In the genomic region with DNA sequence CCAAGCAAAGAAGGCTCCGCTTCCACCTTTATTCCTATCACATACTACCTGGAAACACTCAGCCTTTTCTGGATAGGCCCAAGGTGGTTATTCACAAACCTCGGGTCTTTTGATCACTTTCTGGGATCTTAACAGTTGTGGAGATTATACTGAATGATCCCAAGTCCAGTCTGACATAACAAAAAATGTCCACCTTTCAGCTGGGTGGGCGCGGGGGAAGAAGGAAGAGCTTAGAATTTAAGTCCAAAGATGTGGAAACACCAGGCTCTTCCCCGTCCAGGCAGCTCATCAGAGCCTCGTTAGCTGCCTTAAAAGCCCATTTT, we compare ENCODE assay signal across 8 cellular contexts. TPM values are rescaled to one million over a fixed set of nuclear protein-coding genes. Genes with fewer than 3 reads are reported as not detected.
DNase-seq lines count a peak whose midpoint lies in the region; ATAC-seq and TF ChIP-seq lines count a peak whose summit lies in the region.

No MANE protein-coding gene starts in this region.

- H4K5ac ChIP-seq in IMR-90 (ENCODE audit: low read depth, low read length) = peak overlapping the region; percentile 90

- no peak for TF ChIP-seq POLR2A in IMR-90 (IDR thresholded peaks at IDR 0.05; ENCODE audit: low read depth, low read length)

- intact Hi-C loops in IMR-90 (cut with micrococcal nuclease) = loop anchor here (5.0 kb wide), 1 partner anchor 120 kb away; no protein-coding TSS in a partner anchor

- peak overlapping the region; percentile 99 for H2AFZ ChIP-seq in IMR-90 (replicated peaks; ENCODE audit: low read length, poor library complexity)

- H3K36me3 Mint-ChIP-seq in central memory CD8-positive, alpha-beta T cell (ENCODE audit: insufficient read depth) = peaks cover 7% of the 10 kb centered on the region
- H3K36me3 Mint-ChIP-seq in naive thymus-derived CD8-positive, alpha-beta T cell = no peaks in the 10 kb centered on the region

- H3K9me1 ChIP-seq in IMR-90 (ENCODE audit: insufficient read depth, low read length) = no peaks in the 10 kb centered on the region; the same call in 1 of the 2 replicates

- peak overlapping the region; percentile 89 for H3K27ac ChIP-seq in IMR-90 (ENCODE audit: insufficient read depth, low read length)

- no TSS peak for BruUV-seq in IMR-90 (replicated peaks; lab: Mats Ljungman, UMichigan)

- no CpG with 5 or more reads among the region's 6 CpGs for WGBS in IMR-90 (ENCODE audit: extremely low coverage in 2 of 2, insufficient read length in 1 of 2), 2 experiments

- no peak for DNase-seq in BJ (ENCODE audit: low read depth)
- no peak for DNase-seq in IMR-90
- DNase-seq in central memory CD8-positive, alpha-beta T cell (ENCODE audit: low spot score in 2 of 2) = no peak
- no peak for DNase-seq in naive thymus-derived CD8-positive, alpha-beta T cell
- no peak for DNase-seq in retina
- DNase-seq in epidermal melanocyte (ENCODE audit: insufficient read length, low spot score) = no peak
- DNase-seq in NK-92 (lab: John Stamatoyannopoulos, UW; ENCODE audit: unreplicated experiment) = no peak

- peak overlapping the region; percentile 11; the same call in 1 of the 2 replicates for H2BK120ac ChIP-seq in IMR-90 (ENCODE audit: low read depth, low read length)

- dilution Hi-C loops in IMR-90 (cut with HindIII; ENCODE audit: low sequenced_read_pairs, unreplicated experiment) = no loop called here

- no peaks in the 10 kb centered on the region for H3K27me3 ChIP-seq in BJ (ENCODE audit: control insufficient read depth, insufficient read depth, low read length)
- H3K27me3 ChIP-seq in IMR-90 (ENCODE audit: control insufficient read depth, insufficient read depth, low read length) = peaks cover 5% of the 10 kb centered on the region; the same call in 1 of the 2 replicates

- H3K23ac ChIP-seq in IMR-90 (ENCODE audit: low read depth, low read length) = peak overlapping the region; percentile 19; the same call in 1 of the 2 replicates

- peak overlapping the region; percentile 85 for H2BK5ac ChIP-seq in IMR-90 (ENCODE audit: low read depth, low read length, poor library complexity, severe bottlenecking)

- in situ Hi-C loops in IMR-90 (cut with MboI; ENCODE audit: low sequenced_read_pairs) = loop anchor here (25.0 kb wide), 1 partner anchor 785 kb away; no protein-coding TSS in a partner anchor

- peak overlapping the region; percentile 76; the same call in 1 of the 2 replicates for H3K56ac ChIP-seq in IMR-90 (ENCODE audit: extremely low read depth, insufficient read depth, low read length)

- TF ChIP-seq RAD21 in IMR-90 (IDR thresholded peaks at IDR 0.05; ENCODE audit: low read length) = no peak

- peak overlapping the region; percentile 84 for H3K4me3 Mint-ChIP-seq in central memory CD8-positive, alpha-beta T cell
- peak overlapping the region; percentile 73 to 91 (median 86) for H3K4me3 Mint-ChIP-seq in naive thymus-derived CD8-positive, alpha-beta T cell

- no peak for ATAC-seq in IMR-90 (ENCODE audit: low read depth)
- ATAC-seq in central memory CD8-positive, alpha-beta T cell (replicated peaks; ENCODE audit: extremely low read depth, poor library complexity, severe bottlenecking) = no peak
- ATAC-seq in naive thymus-derived CD8-positive, alpha-beta T cell = no peak
- no peak for ATAC-seq in HG02588 (IDR thresholded peaks at IDR 0.05; ENCODE audit: unreplicated experiment)

- H3K18ac ChIP-seq in IMR-90 (ENCODE audit: low read depth, low read length) = peak overlapping the region; percentile 55

- no peaks in the 10 kb centered on the region for H3K4me1 ChIP-seq in IMR-90 (ENCODE audit: control insufficient read depth, insufficient read depth, low read length)

- H3K36me3 ChIP-seq in BJ (ENCODE audit: control insufficient read depth, insufficient read depth, low read length) (no peaks in the 10 kb centered on the region), IMR-90 (ENCODE audit: control insufficient read depth, insufficient read depth, low read length) (no peaks in the 10 kb centered on the region)

- peak overlapping the region; percentile 86 for H2AK9ac ChIP-seq in IMR-90 (replicated peaks; ENCODE audit: low read depth, low read length, poor library complexity)

- H3K79me1 ChIP-seq in IMR-90 (ENCODE audit: low read depth in 1 of 2, low read length in 2 of 2) = peaks cover 0 to 3% of the 10 kb centered on the region in 2 experiments; a peak in 1 of 4 replicates

- peaks cover 15% of the 10 kb centered on the region for H3K4me1 Mint-ChIP-seq in central memory CD8-positive, alpha-beta T cell
- H3K4me1 Mint-ChIP-seq in naive thymus-derived CD8-positive, alpha-beta T cell = peaks cover 4 to 20% (median 12%) of the 10 kb centered on the region in 4 donors

- TF ChIP-seq CTCF in BJ (IDR thresholded peaks at IDR 0.05; ENCODE audit: insufficient read depth, low read depth, low read length) (no peak), IMR-90 (conservative IDR thresholded peaks at IDR 0.05; ENCODE audit: low read depth, low read length) (no peak)

- no peaks in the 10 kb centered on the region for H4K20me1 ChIP-seq in IMR-90 (ENCODE audit: insufficient read depth, low read length)

- no peak overlapping the region for H3K27ac Mint-ChIP-seq in central memory CD8-positive, alpha-beta T cell (ENCODE audit: low read depth)
- H3K27ac Mint-ChIP-seq in naive thymus-derived CD8-positive, alpha-beta T cell = peak overlapping the region in 8 of 10 donors; percentile 58 to 86 (median 82)

- no peak overlapping the region for H2BK15ac ChIP-seq in IMR-90 (ENCODE audit: low read depth, low read length)

- H3K4me3 ChIP-seq in BJ (ENCODE audit: low read depth, low read length) = peak overlapping the region; percentile 72
- H3K4me3 ChIP-seq in IMR-90 (ENCODE audit: insufficient read depth, low read depth, low read length) = peak overlapping the region; percentile 82

- peak overlapping the region; percentile 75 for H3K14ac ChIP-seq in IMR-90 (replicated peaks; ENCODE audit: low read depth, low read length)

- H3K4ac ChIP-seq in IMR-90 (ENCODE audit: low read depth, low read length) = peak overlapping the region; percentile 70

- H3K4me2 ChIP-seq in IMR-90 (ENCODE audit: low read depth, low read length) = peak overlapping the region; percentile 89

- POLR2A ChIA-PET in BJ (lab: Charles Lee) = interaction anchor here (0.5 to 0.7 kb wide), 2 partner anchors 15 to 421 kb away, joined by 4 to 8 read pairs; partner anchors contain the start of gene LHX9
- POLR2A ChIA-PET in IMR-90 (lab: Charles Lee; ENCODE audit: unreplicated experiment) = interaction anchor here (0.6 kb wide), 1 partner anchor 242 kb away, joined by 3 read pairs; no protein-coding TSS in a partner anchor
- POLR2A ChIA-PET in naive thymus-derived CD8-positive, alpha-beta T cell (lab: Charles Lee) = interaction anchor here (1.0 to 2.3 kb wide), 5 partner anchors 9 to 127 kb away, joined by 3 to 12 read pairs (median 4); partner anchors contain the start of genes DENND1B and LHX9

- H3K9ac ChIP-seq in IMR-90 (ENCODE audit: low read depth, low read length) = peak overlapping the region; percentile 86

- peak overlapping the region; percentile 35; the same call in 1 of the 2 replicates for H4K91ac ChIP-seq in IMR-90 (ENCODE audit: insufficient read depth, low read depth, low read length)

- no peaks in the 10 kb centered on the region for H3K9me3 ChIP-seq in IMR-90 (ENCODE audit: control insufficient read depth, insufficient read depth, low read length)

- peaks cover 53% of the 10 kb centered on the region for H3K27me3 Mint-ChIP-seq in central memory CD8-positive, alpha-beta T cell
- peaks cover 31 to 56% (median 49%) of the 10 kb centered on the region in 5 donors for H3K27me3 Mint-ChIP-seq in naive thymus-derived CD8-positive, alpha-beta T cell

- H3K9me3 Mint-ChIP-seq in central memory CD8-positive, alpha-beta T cell = no peaks in the 10 kb centered on the region
- H3K9me3 Mint-ChIP-seq in naive thymus-derived CD8-positive, alpha-beta T cell = no peaks in the 10 kb centered on the region

- CTCF ChIA-PET in BJ (lab: Yijun Ruan, JAX) (interaction anchor here (1.0 to 4.8 kb wide), 7 partner anchors 13 to 563 kb away, joined by 3 to 22 read pairs (median 3); partner anchors contain the start of gene LHX9), IMR-90 (lab: Yijun Ruan, JAX) (no interaction called here)

- H2AK5ac ChIP-seq in IMR-90 (ENCODE audit: low read depth, low read length) = no peak overlapping the region

- H4K8ac ChIP-seq in IMR-90 (ENCODE audit: low read depth in 2 of 2, low read length in 2 of 2) = peak overlapping the region; percentile 83 to 94

- H2BK20ac ChIP-seq in IMR-90 (ENCODE audit: low read depth, low read length) = no peak overlapping the region

TF ChIP-seq in IMR-90, 13 proteins besides CTCF, POLR2A, EP300 and RAD21:
- no peak for TF ChIP-seq FOS (IDR thresholded peaks at IDR 0.05; ENCODE audit: low read depth, low read length)
TF ChIP-seq in IMR-90: peak in this region for 0.

RNA-seq across cellular contexts. Expression of gene C1orf53, which starts 0.3 kb away (rescaled TPM):
- polyA plus RNA-seq in BJ (2011; rRNA removed) = 9.7 and 13.0 TPM in 2 replicates
- 0.71 TPM in 1 of 2 replicates, not detected in the other for polyA minus RNA-seq in BJ (2011; rRNA and poly(A)+ RNA removed)
- 4.2 and 4.8 TPM in 2 replicates for total RNA-seq in IMR-90 (2012; rRNA removed)
- polyA plus RNA-seq in IMR-90 (2012; rRNA removed) = 7.0 and 8.0 TPM in 2 replicates
- polyA plus RNA-seq in IMR-90 (2012; cell fraction: cytosol; rRNA removed) = 12.1 and 15.5 TPM in 2 replicates
- 4.8 and 5.6 TPM in 2 replicates for polyA plus RNA-seq in IMR-90 (2012; cell fraction: nucleus; rRNA removed; ENCODE audit: low replicate concordance)
- total RNA-seq in naive thymus-derived CD8-positive, alpha-beta T cell = not detected
- 1 to 10 TPM in 2 of 3 donors, not detected in 1; 1.4 to 2.7 TPM for polyA plus RNA-seq in naive thymus-derived CD8-positive, alpha-beta T cell

RNA-seq across cellular contexts. Expression of gene LHX9, which starts 15.1 kb away (rescaled TPM):
- polyA plus RNA-seq in BJ (2011; rRNA removed) (49.1 and 57.2 TPM in 2 replicates), IMR-90 (2012; rRNA removed) (0.06 and 0.26 TPM in 2 replicates)
- 55.7 and 91.8 TPM in 2 replicates for polyA minus RNA-seq in BJ (2011; rRNA and poly(A)+ RNA removed)
- under 0.01 and 0.18 TPM in 2 replicates for total RNA-seq in IMR-90 (2012; rRNA removed)
- polyA plus RNA-seq in IMR-90 (2012; cell fraction: cytosol; rRNA removed) = 0.05 and 0.12 TPM in 2 replicates
- 0.22 and 0.26 TPM in 2 replicates for polyA plus RNA-seq in IMR-90 (2012; cell fraction: nucleus; rRNA removed; ENCODE audit: low replicate concordance)
- not detected for total RNA-seq in naive thymus-derived CD8-positive, alpha-beta T cell
- polyA plus RNA-seq in naive thymus-derived CD8-positive, alpha-beta T cell = not detected

Comparison
In these comparisons a context has a peak if more than half of its experiments do, and no peak if none do; other contexts are left out.
1. RNA of gene LHX9, which starts 15.1 kb away (polyA plus RNA-seq): 49.1 to 57.2 TPM in BJ; 0.05 to 0.26 TPM in IMR-90 and not detected in naive thymus-derived CD8-positive, alpha-beta T cell; every median in the first group is over 10 times any median in the second.